ENCODE assay signal across 11 cellular contexts in the genomic region with DNA sequence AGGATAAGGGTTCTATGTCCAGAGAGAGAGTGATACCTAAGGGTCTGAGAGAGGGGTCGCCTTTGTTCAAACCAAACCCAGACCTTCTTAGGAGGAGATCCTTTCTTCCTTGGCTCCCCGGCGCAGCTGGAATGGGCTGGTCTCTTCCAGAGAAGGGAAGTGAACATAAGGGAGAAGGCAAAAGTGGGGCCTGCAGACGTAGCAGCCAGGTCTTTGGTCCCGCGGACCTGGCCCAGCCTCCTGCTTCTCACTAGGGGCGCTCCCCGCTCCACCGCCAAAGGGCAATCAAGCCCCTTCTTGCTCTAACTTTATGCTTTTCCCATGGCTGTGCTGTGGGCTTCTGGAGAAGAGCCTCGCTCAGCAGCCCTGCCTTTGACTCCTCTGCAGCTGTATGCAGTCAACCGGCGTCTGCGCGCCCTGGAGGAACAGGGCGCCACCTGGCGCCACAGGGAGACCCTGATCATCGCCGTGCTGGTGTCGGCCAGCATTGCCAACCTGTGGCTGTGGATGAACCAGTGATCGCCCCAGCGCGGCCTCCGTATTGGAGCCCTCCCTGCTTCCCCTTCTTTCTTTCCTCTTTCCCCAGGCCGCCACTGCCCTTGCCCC. TPM values are rescaled to one million over a fixed set of nuclear protein-coding genes. Genes with fewer than 3 reads are reported as not detected.
DNase-seq lines count a peak whose midpoint lies in the region; ATAC-seq and TF ChIP-seq lines count a peak whose summit lies in the region.
"Had no signal": no experiment of that assay in that cellular context is flagged by ENCODE, and none has a peak within 500 bp of the region (broad histone marks: within the 10 kb centered on the region; RNA-seq: fewer than 3 reads in every experiment).

No MANE protein-coding gene starts in this region.

- no peak overlapping the region for H3K27ac Mint-ChIP-seq in activated CD4-positive, alpha-beta memory T cell treated with anti-CD3 and anti-CD28 coated beads for 36 hours
- H3K27ac Mint-ChIP-seq in activated CD4-positive, alpha-beta memory T cell treated with anti-CD3 and anti-CD28 coated beads, Interleukin-2, amount 10 ng/mL, durations not matched to agents 7 days and 5 days: no peak overlapping the region
- no peak overlapping the region for H3K27ac Mint-ChIP-seq in type B pancreatic cell
- H3K27ac Mint-ChIP-seq: T-cell had no signal

- peak; percentile 69 for TF ChIP-seq CTCF in type B pancreatic cell (conservative IDR thresholded peaks at IDR 0.05)
- peak in 1 of 2 donors; percentile 31 for TF ChIP-seq CTCF in mammary epithelial cell (conservative IDR thresholded peaks at IDR 0.05 in 1 of 2, IDR thresholded peaks at IDR 0.05 in 1 of 2; ENCODE audit: extremely low read depth in 1 of 2, insufficient read depth in 1 of 2, low read depth in 1 of 2, low read length in 2 of 2)

- H2AFZ ChIP-seq in mammary epithelial cell (ENCODE audit: low read depth, low read length): no peak overlapping the region

- H3K36me3 ChIP-seq in mammary epithelial cell (ENCODE audit: insufficient read depth, low read length): no peaks in the 10 kb centered on the region
- H3K36me3 ChIP-seq: BE2C had no signal

- no peak overlapping the region for H3K4me3 Mint-ChIP-seq in activated CD4-positive, alpha-beta memory T cell treated with anti-CD3 and anti-CD28 coated beads for 36 hours
- no peak overlapping the region for H3K4me3 Mint-ChIP-seq in activated CD4-positive, alpha-beta memory T cell treated with anti-CD3 and anti-CD28 coated beads, Interleukin-2, amount 10 ng/mL, durations not matched to agents 7 days and 5 days
- no peak overlapping the region for H3K4me3 Mint-ChIP-seq in type B pancreatic cell
- H3K4me3 Mint-ChIP-seq: T-cell had no signal

- no peaks in the 10 kb centered on the region for H4K20me1 ChIP-seq in mammary epithelial cell (ENCODE audit: insufficient read depth, low read length)

- ATAC-seq in SK-N-SH treated with all-trans-retinoic acid at 6 μM for 48 hours (peak; percentile 98), GM21786 (IDR thresholded peaks at IDR 0.05; ENCODE audit: unreplicated experiment) (no peak)
- ATAC-seq: T-cell had no signal

- H3K4me1 ChIP-seq in mammary epithelial cell (ENCODE audit: insufficient read depth, low read length): no peaks in the 10 kb centered on the region
- H3K4me1 ChIP-seq: BE2C had no signal

- peak; percentile 8 for DNase-seq in activated CD4-positive, alpha-beta memory T cell treated with anti-CD3 and anti-CD28 coated beads for 36 hours
- no peak for DNase-seq in activated CD4-positive, alpha-beta memory T cell treated with anti-CD3 and anti-CD28 coated beads, Interleukin-2, amount 10 ng/mL, durations not matched to agents 7 days and 5 days
- DNase-seq in iPS-NIHi7 (ENCODE audit: extremely low spot score) (peak; percentile 71), type B pancreatic cell (ENCODE audit: extremely low spot score, unreplicated experiment) (no peak), mammary epithelial cell (no peak)
- DNase-seq in activated CD4-positive, CD25-positive, alpha-beta regulatory T cell (lab: John Stamatoyannopoulos, UW): no peak
- DNase-seq: BE2C, T-cell had no signal

- dilution Hi-C loops in mammary epithelial cell (cut with HindIII; ENCODE audit: low sequenced_read_pairs): no loop called here

- H3K4me3 ChIP-seq in mammary epithelial cell (replicated peaks in 1 of 3; ENCODE audit: insufficient read depth in 1 of 3, low read depth in 2 of 3, low read length in 3 of 3): no peak overlapping the region

- in situ Hi-C loops in mammary epithelial cell (cut with MboI; ENCODE audit: low sequenced_read_pairs in 2 of 2): no loop called here

- H3K27me3 ChIP-seq in mammary epithelial cell (ENCODE audit: insufficient read depth, low read length): no peaks in the 10 kb centered on the region
- H3K27me3 ChIP-seq: BE2C had no signal

- intact Hi-C loops in activated CD4-positive, alpha-beta memory T cell treated with anti-CD3 and anti-CD28 coated beads for 36 hours (cut with micrococcal nuclease): no loop called here
- intact Hi-C loops in mammary epithelial cell (cut with micrococcal nuclease): no loop called here

- H3K9ac ChIP-seq in mammary epithelial cell (ENCODE audit: insufficient read depth, low read length): no peak overlapping the region

- no TSS peak for BruUV-seq in mammary epithelial cell (replicated peaks; lab: Mats Ljungman, UMichigan)

- POLR2A ChIA-PET in activated CD4-positive, alpha-beta memory T cell treated with anti-CD3 and anti-CD28 coated beads for 36 hours (lab: Charles Lee): no interaction called here
- POLR2A ChIA-PET in activated CD4-positive, alpha-beta memory T cell treated with anti-CD3 and anti-CD28 coated beads, Interleukin-2, amount 10 ng/mL, durations not matched to agents 7 days and 5 days (lab: Charles Lee): no interaction called here

- H3K9me3 ChIP-seq in mammary epithelial cell (replicated peaks; ENCODE audit: insufficient read depth, low read length): peaks cover 8% of the 10 kb centered on the region
- H3K9me3 ChIP-seq: BE2C had no signal

- H3K79me2 ChIP-seq in mammary epithelial cell (ENCODE audit: insufficient read depth, low read length): no peaks in the 10 kb centered on the region

- CTCF ChIA-PET in activated CD4-positive, alpha-beta memory T cell treated with anti-CD3 and anti-CD28 coated beads for 36 hours (lab: Charles Lee): interaction anchor here (0.9 kb wide), 1 partner anchor 571 kb away, joined by 3 read pairs; no protein-coding TSS in a partner anchor
- CTCF ChIA-PET in activated CD4-positive, alpha-beta memory T cell treated with anti-CD3 and anti-CD28 coated beads, Interleukin-2, amount 10 ng/mL, durations not matched to agents 7 days and 5 days (lab: Charles Lee): no interaction called here
- CTCF ChIA-PET in mammary epithelial cell (lab: Charles Lee; ENCODE audit: low non-redundant PET): no interaction called here

- no peaks in the 10 kb centered on the region for H3K36me3 Mint-ChIP-seq in activated CD4-positive, alpha-beta memory T cell treated with anti-CD3 and anti-CD28 coated beads for 36 hours
- H3K36me3 Mint-ChIP-seq in activated CD4-positive, alpha-beta memory T cell treated with anti-CD3 and anti-CD28 coated beads, Interleukin-2, amount 10 ng/mL, durations not matched to agents 7 days and 5 days (ENCODE audit: low read depth): no peaks in the 10 kb centered on the region
- no peaks in the 10 kb centered on the region for H3K36me3 Mint-ChIP-seq in type B pancreatic cell
- H3K36me3 Mint-ChIP-seq: T-cell had no signal

- 52% methylated on average over 18 of the region's 24 CpGs for WGBS in mammary epithelial cell (ENCODE audit: low coverage, missing lambda C conversion rate)

- no peaks in the 10 kb centered on the region for H3K4me1 Mint-ChIP-seq in activated CD4-positive, alpha-beta memory T cell treated with anti-CD3 and anti-CD28 coated beads for 36 hours (ENCODE audit: low read depth)
- H3K4me1 Mint-ChIP-seq in activated CD4-positive, alpha-beta memory T cell treated with anti-CD3 and anti-CD28 coated beads, Interleukin-2, amount 10 ng/mL, durations not matched to agents 7 days and 5 days: no peaks in the 10 kb centered on the region
- no peaks in the 10 kb centered on the region for H3K4me1 Mint-ChIP-seq in type B pancreatic cell (ENCODE audit: unreplicated experiment)
- H3K4me1 Mint-ChIP-seq: T-cell had no signal

- H3K27me3 Mint-ChIP-seq in activated CD4-positive, alpha-beta memory T cell treated with anti-CD3 and anti-CD28 coated beads for 36 hours: no peaks in the 10 kb centered on the region
- H3K27me3 Mint-ChIP-seq in activated CD4-positive, alpha-beta memory T cell treated with anti-CD3 and anti-CD28 coated beads, Interleukin-2, amount 10 ng/mL, durations not matched to agents 7 days and 5 days: peaks cover 2% of the 10 kb centered on the region
- peaks cover 3% of the 10 kb centered on the region for H3K27me3 Mint-ChIP-seq in type B pancreatic cell

- H3K27ac ChIP-seq in mammary epithelial cell (ENCODE audit: insufficient read depth, low read depth, low read length): no peak overlapping the region

- no peak overlapping the region for H3K4me2 ChIP-seq in mammary epithelial cell (ENCODE audit: insufficient read depth, low read depth, low read length)

- no peaks in the 10 kb centered on the region for H3K9me3 Mint-ChIP-seq in activated CD4-positive, alpha-beta memory T cell treated with anti-CD3 and anti-CD28 coated beads for 36 hours
- no peaks in the 10 kb centered on the region for H3K9me3 Mint-ChIP-seq in activated CD4-positive, alpha-beta memory T cell treated with anti-CD3 and anti-CD28 coated beads, Interleukin-2, amount 10 ng/mL, durations not matched to agents 7 days and 5 days
- no peaks in the 10 kb centered on the region for H3K9me3 Mint-ChIP-seq in type B pancreatic cell
- H3K9me3 Mint-ChIP-seq: T-cell had no signal

TF ChIP-seq in SK-N-SH treated with all-trans-retinoic acid at 6 μM for 48 hours, 23 proteins besides CTCF, POLR2A, EP300 and RAD21 (continues in another document):
- TF ChIP-seq ZNF8 (CRISPR knock-in tag; IDR thresholded peaks at IDR 0.05) (no peak), GLIS3 (CRISPR knock-in tag; IDR thresholded peaks at IDR 0.05) (no peak), CSDC2 (CRISPR knock-in tag; IDR thresholded peaks at IDR 0.05) (no peak), ZNF70 (CRISPR knock-in tag; IDR thresholded peaks at IDR 0.05) (no peak), ZC3H10 (CRISPR knock-in tag; IDR thresholded peaks at IDR 0.05) (no peak), ISL1 (CRISPR knock-in tag; IDR thresholded peaks at IDR 0.05) (no peak), SNAI2 (CRISPR knock-in tag; IDR thresholded peaks at IDR 0.05) (no peak)

RNA-seq across cellular contexts. Expression of gene FATE1, which starts 6.5 kb away (rescaled TPM):
- total RNA-seq in activated CD4-positive, alpha-beta memory T cell treated with anti-CD3 and anti-CD28 coated beads for 36 hours: not detected
- total RNA-seq in activated CD4-positive, alpha-beta memory T cell treated with anti-CD3 and anti-CD28 coated beads, Interleukin-2, amount 10 ng/mL, durations not matched to agents 7 days and 5 days: not detected
- 0.29 and 0.62 TPM in 2 replicates for total RNA-seq in type B pancreatic cell (ENCODE audit: low replicate concordance)
- total RNA-seq in mammary epithelial cell: not detected
- not detected for polyA plus RNA-seq in mammary epithelial cell
- polyA minus RNA-seq in mammary epithelial cell: not detected
- total RNA-seq: astrocyte, T-cell had no signal

RNA-seq across cellular contexts. Expression of gene CNGA2, which starts 12.2 kb away (rescaled TPM):
- not detected for total RNA-seq in activated CD4-positive, alpha-beta memory T cell treated with anti-CD3 and anti-CD28 coated beads for 36 hours
- total RNA-seq in activated CD4-positive, alpha-beta memory T cell treated with anti-CD3 and anti-CD28 coated beads, Interleukin-2, amount 10 ng/mL, durations not matched to agents 7 days and 5 days: not detected
- total RNA-seq in type B pancreatic cell (ENCODE audit: low replicate concordance) (not detected in 2 replicates), mammary epithelial cell (not detected)
- not detected for polyA plus RNA-seq in mammary epithelial cell
- not detected for polyA minus RNA-seq in mammary epithelial cell
- total RNA-seq: astrocyte, T-cell had no signal

RNA-seq across cellular contexts. Expression of gene PRRG3, which starts 27.1 kb away (rescaled TPM):
- not detected for total RNA-seq in activated CD4-positive, alpha-beta memory T cell treated with anti-CD3 and anti-CD28 coated beads for 36 hours
- total RNA-seq in activated CD4-positive, alpha-beta memory T cell treated with anti-CD3 and anti-CD28 coated beads, Interleukin-2, amount 10 ng/mL, durations not matched to agents 7 days and 5 days: not detected
- total RNA-seq in type B pancreatic cell (ENCODE audit: low replicate concordance): 0.43 and 2.6 TPM in 2 replicates
- total RNA-seq in mammary epithelial cell: not detected
- polyA plus RNA-seq in mammary epithelial cell: not detected
- polyA minus RNA-seq in mammary epithelial cell: not detected
- total RNA-seq: T-cell had no signal

Comparison
In these comparisons a context has a peak if more than half of its experiments do, and no peak if none do; other contexts are left out.
1. DNase-seq: peak in activated CD4-positive, alpha-beta memory T cell treated with anti-CD3 and anti-CD28 coated beads for 36 hours (single experiment) and iPS-NIHi7 (single experiment); none in activated CD4-positive, alpha-beta memory T cell treated with anti-CD3 and anti-CD28 coated beads, Interleukin-2, amount 10 ng/mL, durations not matched to agents 7 days and 5 days (single experiment), type B pancreatic cell (single experiment), mammary epithelial cell (single experiment) and activated CD4-positive, CD25-positive, alpha-beta regulatory T cell (0 of 4).